In the genomic region with DNA sequence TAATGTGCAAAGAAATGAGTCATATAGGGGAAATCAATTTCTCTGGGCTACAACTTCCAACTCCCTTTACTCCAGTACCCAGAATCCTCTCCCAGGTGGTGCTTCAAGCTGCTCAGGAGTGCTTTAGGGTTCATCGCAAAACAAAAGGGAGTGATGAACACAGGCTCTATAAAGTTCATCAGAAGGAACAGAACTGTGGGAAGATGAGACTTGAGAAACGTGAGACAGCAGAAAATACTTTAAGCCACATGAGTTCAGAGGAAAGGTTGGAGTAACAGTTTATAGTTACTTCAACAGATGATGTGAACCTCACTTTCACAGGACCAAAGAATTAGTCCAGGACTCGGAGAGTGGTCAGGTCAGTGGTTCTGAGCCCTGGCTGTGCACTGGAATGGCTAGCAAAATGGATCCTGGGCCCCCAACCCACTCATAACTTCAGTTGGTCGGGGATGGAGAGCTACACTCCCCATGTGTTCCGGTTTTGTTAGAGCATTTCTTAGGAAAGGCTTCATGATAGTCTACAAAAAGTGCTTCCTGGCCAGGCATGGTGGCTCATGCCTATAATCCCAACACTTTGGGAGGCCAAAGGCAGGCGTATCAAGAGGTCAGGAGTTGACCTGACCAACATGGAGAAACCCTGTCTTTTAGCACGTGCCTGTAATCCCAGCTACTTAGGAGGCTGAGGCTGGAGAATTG, we compare ENCODE assay signal across 1 cellular context.
TF ChIP-seq lines count a peak whose summit lies in the region.

No MANE protein-coding gene starts in this region.

TF ChIP-seq in H1, 55 proteins besides CTCF, POLR2A, EP300 and RAD21:
- TF ChIP-seq SAP30 (IDR thresholded peaks at IDR 0.05; ENCODE audit: insufficient read depth, insufficient replicate concordance, low read length) (no peak), NANOG (IDR thresholded peaks at IDR 0.05; ENCODE audit: insufficient read depth, low read depth, low read length, poor library complexity, severe bottlenecking) (no peak), POLR2AphosphoS5 (IDR thresholded peaks at IDR 0.05; ENCODE audit: low read depth, low read length) (peak; percentile 46; the same call in 1 of the 2 replicates)
